In the genomic region with DNA sequence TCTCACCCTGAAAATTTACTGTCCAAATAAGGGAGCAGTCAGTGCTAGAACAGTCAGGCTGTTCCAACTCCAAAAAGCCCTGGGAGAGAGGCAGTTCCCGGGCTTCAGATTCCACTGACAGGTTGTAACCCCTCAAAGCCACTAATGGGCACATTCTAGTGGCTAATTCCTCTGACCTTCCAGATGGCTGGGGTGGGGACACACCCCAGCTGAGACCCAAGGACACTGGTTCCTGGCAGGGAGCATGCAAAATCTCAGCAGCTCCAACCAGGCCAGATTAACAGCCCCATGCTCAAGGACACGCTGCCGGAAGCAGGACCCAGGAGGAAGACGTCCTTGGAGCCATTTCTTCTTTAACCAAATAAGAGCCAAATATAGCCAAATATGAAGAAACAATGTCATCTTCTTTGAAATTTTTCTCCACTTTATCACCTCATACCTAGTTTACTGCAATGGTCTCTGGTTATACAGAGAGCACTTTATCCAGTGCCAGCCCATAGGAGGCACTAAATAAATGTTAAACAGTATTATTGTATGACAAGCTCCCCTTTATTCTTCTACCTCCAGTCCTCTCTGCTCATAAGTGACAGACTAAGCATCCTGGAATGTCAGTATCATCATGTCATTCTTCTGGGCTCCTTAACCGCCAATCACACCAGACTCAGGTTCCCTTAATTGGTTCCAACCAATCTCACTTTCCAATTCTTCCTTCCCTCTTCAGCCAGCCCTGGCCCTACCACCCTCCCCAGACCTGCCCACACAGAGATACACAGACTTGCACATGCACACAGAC, we compare ENCODE assay signal across 16 cellular contexts.
DNase-seq lines count a peak whose midpoint lies in the region; ATAC-seq, FAIRE-seq and TF ChIP-seq lines count a peak whose summit lies in the region.
"Had no signal": no experiment of that assay in that cellular context is flagged by ENCODE, and none has a peak within 500 bp of the region (broad histone marks: within the 10 kb centered on the region; RNA-seq: fewer than 3 reads in every experiment).

No MANE protein-coding gene starts in this region.

- H4K20me1 ChIP-seq in astrocyte (ENCODE audit: insufficient read depth, low read length): peaks cover 43% of the 10 kb centered on the region

- H3K9ac ChIP-seq in astrocyte (ENCODE audit: low read length): no peak overlapping the region

- no peak for FAIRE-seq in astrocyte (lab: Jason Lieb, UNC)
- FAIRE-seq: A549 had no signal

- H3K4me1 Mint-ChIP-seq in astrocyte (ENCODE audit: low read depth, unreplicated experiment): peaks cover 70% of the 10 kb centered on the region
- H3K4me1 Mint-ChIP-seq in stimulated activated naive B cell treated with anti-CD40 and anti-IgM and Interleukin-4, amounts not matched to agents 10 μg/mL and 1 μg/mL and 100 μg/mL, for 72 hours: peaks cover 11 to 17% of the 10 kb centered on the region in 2 donors

- H3K27me3 Mint-ChIP-seq in astrocyte (ENCODE audit: low read depth, unreplicated experiment): no peaks in the 10 kb centered on the region
- peaks cover 9% of the 10 kb centered on the region in 2 donors for H3K27me3 Mint-ChIP-seq in stimulated activated naive B cell treated with anti-CD40 and anti-IgM and Interleukin-4, amounts not matched to agents 10 μg/mL and 1 μg/mL and 100 μg/mL, for 72 hours

- H3K36me3 ChIP-seq in astrocyte (ENCODE audit: insufficient read depth, low read length) (peaks cover 5% of the 10 kb centered on the region), prostate gland (no peaks in the 10 kb centered on the region)

- no peaks in the 10 kb centered on the region for H3K9me3 Mint-ChIP-seq in astrocyte (ENCODE audit: unreplicated experiment)
- no peaks in the 10 kb centered on the region for H3K9me3 Mint-ChIP-seq in stimulated activated naive B cell treated with anti-CD40 and anti-IgM and Interleukin-4, amounts not matched to agents 10 μg/mL and 1 μg/mL and 100 μg/mL, for 72 hours
- H3K9me3 Mint-ChIP-seq: activated CD4-positive, alpha-beta memory T cell treated with anti-CD3 and anti-CD28 coated beads, Interleukin-2, amount 10 ng/mL, durations not matched to agents 7 days and 5 days had no signal

- H2AFZ ChIP-seq in astrocyte (ENCODE audit: low read depth, low read length): no peak overlapping the region

- intact Hi-C loops in right cardiac atrium (cut with DNase I): no loop called here
- intact Hi-C loops in prostate gland (cut with DNase I): no loop called here

- H3K4me1 ChIP-seq in astrocyte (ENCODE audit: insufficient read depth, low read length): peaks cover 40% of the 10 kb centered on the region
- peaks cover 26% of the 10 kb centered on the region for H3K4me1 ChIP-seq in right cardiac atrium (ENCODE audit: control insufficient read depth, insufficient read depth, low read length)
- H3K4me1 ChIP-seq in prostate gland (replicated peaks): no peaks in the 10 kb centered on the region
- H3K4me1 ChIP-seq: A549 had no signal

- peaks cover 30% of the 10 kb centered on the region for H3K36me3 Mint-ChIP-seq in astrocyte (ENCODE audit: low read depth, unreplicated experiment)
- H3K36me3 Mint-ChIP-seq in stimulated activated naive B cell treated with anti-CD40 and anti-IgM and Interleukin-4, amounts not matched to agents 10 μg/mL and 1 μg/mL and 100 μg/mL, for 72 hours: no peaks in the 10 kb centered on the region

- no peak overlapping the region for H3K4me3 ChIP-seq in astrocyte (ENCODE audit: insufficient read depth, low read depth, low read length)
- no peak overlapping the region for H3K4me3 ChIP-seq in right cardiac atrium (ENCODE audit: low read length)
- no peak overlapping the region for H3K4me3 ChIP-seq in prostate gland
- H3K4me3 ChIP-seq: A549 had no signal

- TF ChIP-seq CTCF in astrocyte (IDR thresholded peaks at IDR 0.05; ENCODE audit: insufficient read depth, low read depth, low read length) (no peak), prostate gland (IDR thresholded peaks at IDR 0.05) (no peak)

- H3K4me3 Mint-ChIP-seq in astrocyte (ENCODE audit: unreplicated experiment): peak overlapping the region; percentile 16
- H3K4me3 Mint-ChIP-seq in stimulated activated naive B cell treated with anti-CD40 and anti-IgM and Interleukin-4, amounts not matched to agents 10 μg/mL and 1 μg/mL and 100 μg/mL, for 72 hours: no peak overlapping the region
- H3K4me3 Mint-ChIP-seq: activated CD4-positive, alpha-beta memory T cell treated with anti-CD3 and anti-CD28 coated beads, Interleukin-2, amount 10 ng/mL, durations not matched to agents 7 days and 5 days had no signal

- H3K4me2 ChIP-seq in astrocyte (ENCODE audit: low read length): no peak overlapping the region
- H3K4me2 ChIP-seq: A549 had no signal

- H3K27me3 ChIP-seq in astrocyte (ENCODE audit: insufficient read depth, low read length) (no peaks in the 10 kb centered on the region), right cardiac atrium (ENCODE audit: control insufficient read depth, insufficient read depth) (no peaks in the 10 kb centered on the region), prostate gland (replicated peaks; ENCODE audit: insufficient read depth) (no peaks in the 10 kb centered on the region)

- no peak for TF ChIP-seq POLR2A in prostate gland (IDR thresholded peaks at IDR 0.05)

- peaks cover 66% of the 10 kb centered on the region for H3K79me2 ChIP-seq in astrocyte (ENCODE audit: insufficient read depth, low read length)

- peak; percentile 9 for DNase-seq in AG08395 (ENCODE audit: low spot score)
- no peak for DNase-seq in astrocyte (ENCODE audit: low read depth)
- peak in 1 of 3 donors; percentile 61 for DNase-seq in right cardiac atrium
- no peak for DNase-seq in prostate gland (ENCODE audit: low spot score)
- DNase-seq in stimulated activated naive B cell treated with anti-CD40 and anti-IgM and Interleukin-4, amounts not matched to agents 10 μg/mL and 1 μg/mL and 100 μg/mL, for 72 hours: no peak
- no peak for DNase-seq in NCI-H748 (lab: John Stamatoyannopoulos, UW; ENCODE audit: unreplicated experiment)
- no peak for DNase-seq in NCI-H2227 treated with DMSO at 0.1 percent for 48 hours (lab: John Stamatoyannopoulos, UW)
- DNase-seq: activated CD4-positive, alpha-beta memory T cell treated with anti-CD3 and anti-CD28 coated beads, Interleukin-2, amount 10 ng/mL, durations not matched to agents 7 days and 5 days; activated gamma-delta T cell; COR-L47; Kasumi-1; occipital lobe; OCI-M1; stimulated activated CD4-positive, alpha-beta T cell treated with anti-CD3 and anti-CD28 coated beads, Interleukin-4, amount 100 ng/mL, for 1 hour had no signal

- H3K9me3 ChIP-seq in astrocyte (ENCODE audit: insufficient read depth, low read depth, low read length) (no peaks in the 10 kb centered on the region), right cardiac atrium (ENCODE audit: control insufficient read depth, low read length) (no peaks in the 10 kb centered on the region), prostate gland (no peaks in the 10 kb centered on the region)
- H3K9me3 ChIP-seq: A549 had no signal

- ATAC-seq in right cardiac atrium (peak in 1 of 2 donors; percentile 15), GM18867 (IDR thresholded peaks at IDR 0.05; ENCODE audit: unreplicated experiment) (no peak)
- ATAC-seq in stimulated activated naive B cell treated with anti-CD40 and anti-IgM and Interleukin-4, amounts not matched to agents 10 μg/mL and 1 μg/mL and 100 μg/mL, for 72 hours (replicated peaks): no peak
- ATAC-seq: A549 had no signal

- no peak overlapping the region for H3K27ac ChIP-seq in astrocyte (ENCODE audit: low read depth, low read length)
- peak overlapping the region; percentile 84 for H3K27ac ChIP-seq in right cardiac atrium (ENCODE audit: low read length)
- peak overlapping the region; percentile 61 to 72 for H3K27ac ChIP-seq in prostate gland
- H3K27ac ChIP-seq: A549 had no signal

- peak overlapping the region; percentile 84 for H3K27ac Mint-ChIP-seq in astrocyte (ENCODE audit: unreplicated experiment)
- H3K27ac Mint-ChIP-seq in stimulated activated naive B cell treated with anti-CD40 and anti-IgM and Interleukin-4, amounts not matched to agents 10 μg/mL and 1 μg/mL and 100 μg/mL, for 72 hours: no peak overlapping the region
- H3K27ac Mint-ChIP-seq: activated CD4-positive, alpha-beta memory T cell treated with anti-CD3 and anti-CD28 coated beads, Interleukin-2, amount 10 ng/mL, durations not matched to agents 7 days and 5 days had no signal

- WGBS in right cardiac atrium: 47% methylated on average over 5 of the region's 5 CpGs
- 44% methylated on average over 5 of the region's 5 CpGs for whole genome bisulfite sequencing in prostate gland
